18 cellular contexts compared by ENCODE assay signal in the genomic region with DNA sequence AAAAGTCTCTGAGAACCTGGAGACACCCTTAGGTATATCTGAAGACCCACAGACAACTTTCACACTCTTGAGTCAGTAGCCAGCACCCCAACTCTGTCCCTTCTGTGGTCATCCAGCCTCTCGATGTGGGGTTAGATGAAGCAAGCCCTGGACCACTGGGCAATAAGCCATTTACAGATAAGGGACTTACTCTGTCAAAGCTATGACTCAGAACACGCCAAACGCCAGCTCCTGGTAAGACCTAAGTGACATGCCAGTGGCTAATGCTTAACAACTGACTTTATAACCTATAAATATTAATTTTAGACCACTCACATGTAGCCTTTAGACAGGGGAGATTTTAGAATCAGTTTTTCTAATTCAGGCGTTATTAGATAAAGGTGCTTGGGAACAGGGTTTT.
"Had no signal": no experiment of that assay in that cellular context is flagged by ENCODE, and none has a peak within 500 bp of the region (broad histone marks: within the 10 kb centered on the region; RNA-seq: fewer than 3 reads in every experiment).

No MANE protein-coding gene starts in this region.

- DNase-seq: activated CD4-positive, alpha-beta memory T cell treated with anti-CD3 and anti-CD28 coated beads for 36 hours; activated CD4-positive, alpha-beta T cell treated with anti-CD3 and anti-CD28 coated beads for 36 hours; activated CD8-positive, alpha-beta memory T cell treated with anti-CD3 and anti-CD28 coated beads, Interleukin-2, amount 10 ng/mL, durations not matched to agents 7 days and 5 days; activated naive CD4-positive, alpha-beta T cell treated with anti-CD3 and anti-CD28 coated beads for 36 hours; activated naive CD8-positive, alpha-beta T cell treated with anti-CD3 and anti-CD28 coated beads, Interleukin-2, amount 50 U/mL, for 24 hours; activated T-cell treated with anti-CD3 and anti-CD28 coated beads, Interleukin-2, amount 50 U/mL, for 1 hour; caudate nucleus; colonic mucosa; foreskin keratinocyte; nephron progenitor cell; right cardiac atrium; stimulated activated CD4-positive, alpha-beta T cell treated with anti-CD3 and anti-CD28 coated beads, Interleukin-4, amount 100 ng/mL, for 4 hours; stimulated activated CD8-positive, alpha-beta memory T cell treated with anti-CD3 and anti-CD28 coated beads, Interleukin-4, amount 100 ng/mL, for 48 hours; stimulated activated naive CD4-positive, alpha-beta T cell treated with Interleukin-2 at 50 U/mL for 16 hours; substantia nigra; T-helper 17 cell had no signal

- ATAC-seq: activated CD4-positive, alpha-beta T cell treated with anti-CD3 and anti-CD28 coated beads for 36 hours; activated CD8-positive, alpha-beta memory T cell treated with anti-CD3 and anti-CD28 coated beads, Interleukin-2, amount 10 ng/mL, durations not matched to agents 7 days and 5 days; activated naive CD8-positive, alpha-beta T cell treated with anti-CD3 and anti-CD28 coated beads, Interleukin-2, amount 50 U/mL, for 24 hours; foreskin keratinocyte; right cardiac atrium; T-helper 17 cell had no signal

- H3K9me3 ChIP-seq: colonic mucosa, tibial nerve had no signal

- H3K4me2 ChIP-seq: smooth muscle cell had no signal

- H3K27me3 ChIP-seq: colonic mucosa, foreskin keratinocyte, tibial nerve had no signal

- H3K27ac ChIP-seq: colonic mucosa, foreskin keratinocyte, tibial nerve had no signal

- H3K36me3 ChIP-seq: colonic mucosa, tibial nerve had no signal

- H3K4me3 ChIP-seq: colonic mucosa, smooth muscle cell, tibial nerve had no signal

- H3K4me1 ChIP-seq: colonic mucosa, foreskin keratinocyte, tibial nerve had no signal
